In genomic region chr17:59024916-59025315, GRCh38 we compare ENCODE assay signal across 18 cellular contexts.
DNase-seq lines count a peak whose midpoint lies in the region; ATAC-seq, FAIRE-seq and TF ChIP-seq lines count a peak whose summit lies in the region.
"Had no signal": no experiment of that assay in that cellular context is flagged by ENCODE, and none has a peak within 500 bp of the region (broad histone marks: within the 10 kb centered on the region; RNA-seq: fewer than 3 reads in every experiment).

No MANE protein-coding gene starts in this region.

- FAIRE-seq in HepG2 (lab: Jason Lieb, UNC) (no peak), K562 (lab: Jason Lieb, UNC) (peak; percentile 11), small intestine (lab: Jason Lieb, UNC) (peak; percentile 23)
- FAIRE-seq: D721Med had no signal

- H3K9me3 ChIP-seq in HepG2 (ENCODE audit: low read length) (no peaks in the 10 kb centered on the region), right lobe of liver (no peaks in the 10 kb centered on the region), K562 (replicated peaks; ENCODE audit: control insufficient read depth, insufficient read depth, low read depth, low read length) (no peaks in the 10 kb centered on the region), small intestine (ENCODE audit: control insufficient read depth, low read depth) (no peaks in the 10 kb centered on the region), left ventricle myocardium inferior (replicated peaks) (peaks cover 5% of the 10 kb centered on the region)
- H3K9me3 ChIP-seq: A549, Caco-2 had no signal

- TF ChIP-seq EP300 in HepG2 (IDR thresholded peaks at IDR 0.05; ENCODE audit: low read depth in 2 of 2, low read length in 2 of 2) (no peak), HepG2 (CRISPR knock-in tag; IDR thresholded peaks at IDR 0.05; ENCODE audit: borderline replicate concordance) (no peak), K562 (IDR thresholded peaks at IDR 0.05; ENCODE audit: low read length) (no peak)

- no peaks in the 10 kb centered on the region for H3K9me1 ChIP-seq in K562 (ENCODE audit: control insufficient read depth, insufficient read depth, low read length)

- H3K4me2 ChIP-seq in HepG2 (ENCODE audit: low read depth, low read length) (no peak overlapping the region), K562 (ENCODE audit: insufficient read depth, low read length) (no peak overlapping the region)
- H3K4me2 ChIP-seq: A549; BLaER1 treated with 17β-estradiol and CSF1 and Interleukin-3, amounts not matched to agents 10 nM and 100 nM had no signal

- H3K9ac ChIP-seq in HepG2 (ENCODE audit: insufficient read depth, low read depth, low read length) (no peak overlapping the region), K562 (ENCODE audit: insufficient read depth in 1 of 2, low read depth in 2 of 2, low read length in 2 of 2) (no peak overlapping the region)
- H3K9ac ChIP-seq: BLaER1 treated with 17β-estradiol and CSF1 and Interleukin-3, amounts not matched to agents 10 nM and 100 nM had no signal

- ATAC-seq in HepG2: no peak
- ATAC-seq in right lobe of liver: no peak
- ATAC-seq in K562: no peak
- ATAC-seq in left cardiac atrium: no peak
- ATAC-seq: A549; CD8-positive, alpha-beta T cell had no signal

- no peak overlapping the region for H2AFZ ChIP-seq in HepG2 (ENCODE audit: low read length)
- no peak overlapping the region for H2AFZ ChIP-seq in K562 (ENCODE audit: low read depth, low read length)

- H3K4me3 ChIP-seq in HepG2 (replicated peaks in 1 of 3; ENCODE audit: insufficient read depth in 1 of 3, low read depth in 2 of 3, low read length in 3 of 3): no peak overlapping the region
- H3K4me3 ChIP-seq in right lobe of liver: no peak overlapping the region
- no peak overlapping the region for H3K4me3 ChIP-seq in K562
- no peak overlapping the region for H3K4me3 ChIP-seq in small intestine (ENCODE audit: low read depth in 1 of 2, low read length in 2 of 2)
- H3K4me3 ChIP-seq in left ventricle myocardium inferior: no peak overlapping the region
- H3K4me3 ChIP-seq: A549; BLaER1 treated with 17β-estradiol and CSF1 and Interleukin-3, amounts not matched to agents 10 nM and 100 nM had no signal

- no peaks in the 10 kb centered on the region for H3K4me1 ChIP-seq in HepG2 (ENCODE audit: insufficient read depth, low read length)
- H3K4me1 ChIP-seq in right lobe of liver: peaks cover 0 to 26% (median 0%) of the 10 kb centered on the region in 4 donors
- H3K4me1 ChIP-seq in K562 (replicated peaks in 1 of 2; ENCODE audit: control insufficient read depth in 2 of 2, insufficient read depth in 2 of 2, low read length in 2 of 2): peaks cover 0 to 7% of the 10 kb centered on the region in 2 experiments; a peak in 2 of 5 replicates
- H3K4me1 ChIP-seq in small intestine (ENCODE audit: control insufficient read depth in 2 of 2, insufficient read depth in 1 of 2, low read depth in 1 of 2, low read length in 1 of 2): no peaks in the 10 kb centered on the region
- H3K4me1 ChIP-seq in left ventricle myocardium inferior: peaks cover 20% of the 10 kb centered on the region
- H3K4me1 ChIP-seq: Caco-2 had no signal

- TF ChIP-seq CTCF in HepG2 (CRISPR knock-in tag; IDR thresholded peaks at IDR 0.05) (no peak), right lobe of liver (IDR thresholded peaks at IDR 0.05) (no peak), K562 (IDR thresholded peaks at IDR 0.05 in 2 of 3, conservative IDR thresholded peaks at IDR 0.05 in 1 of 3; ENCODE audit: insufficient read depth in 2 of 3, low read depth in 1 of 3, low read length in 3 of 3) (no peak), left ventricle myocardium inferior (IDR thresholded peaks at IDR 0.05; ENCODE audit: borderline replicate concordance) (no peak)

- no peak overlapping the region for H3K27ac ChIP-seq in HepG2 (ENCODE audit: extremely low read length, insufficient read depth, low read length)
- H3K27ac ChIP-seq in right lobe of liver: no peak overlapping the region
- no peak overlapping the region for H3K27ac ChIP-seq in K562 (ENCODE audit: extremely low read depth, low read depth, low read length)
- no peak overlapping the region for H3K27ac ChIP-seq in small intestine (ENCODE audit: low read depth in 1 of 2, low read length in 1 of 2)
- H3K27ac ChIP-seq in left ventricle myocardium inferior (replicated peaks): no peak overlapping the region
- H3K27ac ChIP-seq: 22Rv1; A549; BLaER1 treated with 17β-estradiol and CSF1 and Interleukin-3, amounts not matched to agents 10 nM and 100 nM; C4-2B had no signal

- no TSS peak for BruUV-seq in HepG2 (replicated peaks; lab: Mats Ljungman, UMichigan)
- BruUV-seq in K562 (replicated peaks; lab: Mats Ljungman, UMichigan): no TSS peak

- H3K27me3 ChIP-seq in HepG2 (ENCODE audit: control insufficient read depth in 1 of 2, insufficient read depth in 2 of 2, low read length in 2 of 2) (no peaks in the 10 kb centered on the region), right lobe of liver (no peaks in the 10 kb centered on the region), K562 (ENCODE audit: control insufficient read depth in 2 of 2, insufficient read depth in 2 of 2, low read length in 2 of 2) (no peaks in the 10 kb centered on the region), small intestine (ENCODE audit: control insufficient read depth in 2 of 2, insufficient read depth in 2 of 2, low read length in 2 of 2) (no peaks in the 10 kb centered on the region), left ventricle myocardium inferior (ENCODE audit: low read depth) (no peaks in the 10 kb centered on the region)
- H3K27me3 ChIP-seq: BLaER1 treated with 17β-estradiol and CSF1 and Interleukin-3, amounts not matched to agents 10 nM and 100 nM had no signal

- peaks cover 6 to 23% of the 10 kb centered on the region in 2 experiments for H3K36me3 ChIP-seq in HepG2 (replicated peaks in 1 of 2; ENCODE audit: control insufficient read depth in 1 of 2, insufficient read depth in 2 of 2, low read length in 2 of 2)
- H3K36me3 ChIP-seq in right lobe of liver: no peaks in the 10 kb centered on the region
- H3K36me3 ChIP-seq in K562 (ENCODE audit: control insufficient read depth, insufficient read depth, low read length): peaks cover 47% of the 10 kb centered on the region; the same call in 2 of the 3 replicates
- peaks cover 3 to 4% of the 10 kb centered on the region in 2 donors for H3K36me3 ChIP-seq in small intestine (ENCODE audit: control insufficient read depth in 2 of 2, insufficient read depth in 2 of 2, low read length in 2 of 2)
- H3K36me3 ChIP-seq in left ventricle myocardium inferior: peaks cover 26% of the 10 kb centered on the region

- in situ Hi-C loops in HepG2 (cut with HindIII; ENCODE audit: extremely low pct_ligation_motif_present, low pct_unique_long_range_greater_than_20kb): no loop called here
- in situ Hi-C loops in K562 (cut with MboI): loop anchor here (25.0 kb wide), 1 partner anchor 738 kb away; the partner anchor contains the start of gene MPO

- H4K20me1 ChIP-seq in HepG2 (ENCODE audit: insufficient read depth, low read length) (no peaks in the 10 kb centered on the region), K562 (replicated peaks; ENCODE audit: control insufficient read depth, insufficient read depth, low read length) (no peaks in the 10 kb centered on the region)
- H4K20me1 ChIP-seq: BLaER1 treated with 17β-estradiol and CSF1 and Interleukin-3, amounts not matched to agents 10 nM and 100 nM had no signal

- no peaks in the 10 kb centered on the region for H3K79me2 ChIP-seq in HepG2 (ENCODE audit: insufficient read depth, low read length)
- no peaks in the 10 kb centered on the region for H3K79me2 ChIP-seq in K562 (ENCODE audit: control insufficient read depth, insufficient read depth, low read length)

- intact Hi-C loops in HepG2 (cut with micrococcal nuclease; ENCODE audit: unreplicated experiment): no loop called here
- intact Hi-C loops in right lobe of liver (cut with DNase I): no loop called here
- intact Hi-C loops in K562 (cut with micrococcal nuclease): no loop called here
- intact Hi-C loops in left cardiac atrium (cut with DNase I): no loop called here
- intact Hi-C loops in left ventricle myocardium inferior (cut with micrococcal nuclease): no loop called here

- TF ChIP-seq POLR2A in HepG2 (IDR thresholded peaks at IDR 0.05; ENCODE audit: insufficient read depth in 1 of 2, low read depth in 2 of 2, low read length in 2 of 2) (no peak), right lobe of liver (IDR thresholded peaks at IDR 0.05) (no peak), K562 (conservative IDR thresholded peaks at IDR 0.05) (no peak)

- DNase-seq in HepG2 (ENCODE audit: low spot score) (no peak), right lobe of liver (no peak), K562 (ENCODE audit: extremely low read depth in 1 of 4, low spot score in 3 of 4) (no peak), small intestine (no peak), left cardiac atrium (no peak), left ventricle myocardium inferior (no peak)
- DNase-seq: AML-193; Caco-2; Calu3; CD4-positive, alpha-beta T cell; CD8-positive, alpha-beta T cell; DMS79 treated with DMSO at 0.1 percent for 48 hours; GF-D8 had no signal

- POLR2A ChIA-PET in HepG2 (lab: Yijun Ruan, JAX) (no interaction called here), K562 (lab: Yijun Ruan, JAX) (no interaction called here)

- WGBS in HepG2 (ENCODE audit: low lambda C conversion rate): 93% methylated on average over 2 of the region's 2 CpGs
- 93% methylated on average over 2 of the region's 2 CpGs for WGBS in right lobe of liver (ENCODE audit: insufficient coverage, low coverage, low lambda C conversion rate, missing lambda C conversion rate)
- WGBS in K562 (ENCODE audit: insufficient coverage, low coverage, missing lambda C conversion rate): 100% methylated on average over 2 of the region's 2 CpGs
- 95 to 97% (median 95%) methylated on average over 2 of the region's 2 CpGs for WGBS in small intestine, 3 donors

- CTCF ChIA-PET in HepG2 (lab: Yijun Ruan, JAX; ENCODE audit: low intra/inter-chr PET ratio, low total read pairs) (no interaction called here), K562 (lab: Yijun Ruan, JAX; ENCODE audit: low intra/inter-chr PET ratio) (no interaction called here)

- no peak for TF ChIP-seq RAD21 in HepG2 (CRISPR knock-in tag; IDR thresholded peaks at IDR 0.05)
- no peak for TF ChIP-seq RAD21 in K562 (CRISPR knock-in tag; conservative IDR thresholded peaks at IDR 0.05 in 1 of 2, IDR thresholded peaks at IDR 0.05 in 1 of 2)

TF ChIP-seq in HepG2, 621 proteins besides CTCF, POLR2A, EP300 and RAD21:
- TF ChIP-seq IKZF1 (IDR thresholded peaks at IDR 0.05) (no peak), CEBPB (IDR thresholded peaks at IDR 0.05; ENCODE audit: borderline replicate concordance, low read depth, low read length) (peak; percentile 30; the same call in 1 of the 2 replicates)

TF ChIP-seq in K562, 482 proteins besides CTCF, POLR2A, EP300 and RAD21 (continues in another document):
- TF ChIP-seq CEBPB (tag; IDR thresholded peaks at IDR 0.05) (peak; percentile 49), PHB (CRISPR knock-in tag; IDR thresholded peaks at IDR 0.05) (no peak)

Comparison
In these comparisons a context has a peak if more than half of its experiments do, and no peak if none do; other contexts are left out.
1. Of the 241 proteins assayed by ChIP-seq in both HepG2 and K562: peak only in HepG2: none; only in K562: CEBPG; in both: CEBPB; in neither: 238; mixed calls (peak in some experiments, not most) for 1.